ENCODE assay signal across 10 cellular contexts in genomic region chr3:50156991-50157493, GRCh38. TPM values are rescaled to one million over a fixed set of nuclear protein-coding genes. Genes with fewer than 3 reads are reported as not detected.
DNase-seq lines count a peak whose midpoint lies in the region; ATAC-seq, FAIRE-seq and TF ChIP-seq lines count a peak whose summit lies in the region.
"Had no signal": no experiment of that assay in that cellular context is flagged by ENCODE, and none has a peak within 500 bp of the region (broad histone marks: within the 10 kb centered on the region; RNA-seq: fewer than 3 reads in every experiment).

No MANE protein-coding gene starts in this region.

- no peaks in the 10 kb centered on the region for H3K9me3 Mint-ChIP-seq in endothelial cell (ENCODE audit: unreplicated experiment)

- H3K27me3 Mint-ChIP-seq in endothelial cell (ENCODE audit: unreplicated experiment): peaks cover 19% of the 10 kb centered on the region

- no peak for FAIRE-seq in HepG2 (lab: Jason Lieb, UNC)
- FAIRE-seq: islet of Langerhans had no signal

- H3K27ac Mint-ChIP-seq in endothelial cell (ENCODE audit: unreplicated experiment): no peak overlapping the region

- H3K36me3 ChIP-seq in HepG2 (replicated peaks in 1 of 2; ENCODE audit: control insufficient read depth in 1 of 2, insufficient read depth in 2 of 2, low read length in 2 of 2): peaks cover 0 to 13% of the 10 kb centered on the region in 2 experiments; a peak in 1 of 5 replicates
- no peaks in the 10 kb centered on the region for H3K36me3 ChIP-seq in right lobe of liver
- no peaks in the 10 kb centered on the region for H3K36me3 ChIP-seq in mucosa of rectum (ENCODE audit: control insufficient read depth in 2 of 2, insufficient read depth in 2 of 2, low read length in 2 of 2)
- H3K36me3 ChIP-seq in vagina: no peaks in the 10 kb centered on the region

- intact Hi-C loops in HepG2 (cut with micrococcal nuclease; ENCODE audit: unreplicated experiment) (no loop called here), right lobe of liver (cut with DNase I) (no loop called here), vagina (cut with DNase I) (no loop called here)

- H3K4me3 ChIP-seq in HepG2 (replicated peaks in 1 of 3; ENCODE audit: insufficient read depth in 1 of 3, low read depth in 2 of 3, low read length in 3 of 3) (peak overlapping the region in 2 of 3 experiments; percentile 67 to 81; a peak in 2 of 6 replicates), right lobe of liver (no peak overlapping the region), mucosa of rectum (ENCODE audit: low read length in 2 of 2) (peak overlapping the region; percentile 65 to 71), vagina (peak overlapping the region; percentile 62 to 88)

- no peak overlapping the region for H2AFZ ChIP-seq in HepG2 (ENCODE audit: low read length)

- H3K79me2 ChIP-seq in HepG2 (ENCODE audit: insufficient read depth, low read length): peaks cover 7% of the 10 kb centered on the region

- no peak for DNase-seq in HepG2 (ENCODE audit: low spot score)
- no peak for DNase-seq in right lobe of liver
- no peak for DNase-seq in endothelial cell (ENCODE audit: low spot score)
- no peak for DNase-seq in vagina (ENCODE audit: extremely low spot score in 2 of 2)
- no peak for DNase-seq in COR-L47 (lab: John Stamatoyannopoulos, UW)
- DNase-seq in activated CD4-positive, CD25-positive, alpha-beta regulatory T cell (lab: John Stamatoyannopoulos, UW): no peak
- DNase-seq: activated gamma-delta T cell had no signal

- H3K4me1 ChIP-seq in HepG2 (ENCODE audit: insufficient read depth, low read length) (peaks cover 58% of the 10 kb centered on the region), right lobe of liver (peaks cover 0 to 6% (median 0%) of the 10 kb centered on the region in 4 donors), mucosa of rectum (ENCODE audit: control insufficient read depth in 2 of 2, insufficient read depth in 2 of 2, low read length in 2 of 2) (peaks cover 32 to 44% of the 10 kb centered on the region in 2 donors), vagina (peaks cover 73% of the 10 kb centered on the region)

- peak overlapping the region; percentile 80 for H3K4me3 Mint-ChIP-seq in endothelial cell (ENCODE audit: unreplicated experiment)

- no peak for TF ChIP-seq RAD21 in HepG2 (CRISPR knock-in tag; IDR thresholded peaks at IDR 0.05)

- no peaks in the 10 kb centered on the region for H3K9me3 ChIP-seq in HepG2 (ENCODE audit: low read length)
- no peaks in the 10 kb centered on the region for H3K9me3 ChIP-seq in right lobe of liver
- no peaks in the 10 kb centered on the region for H3K9me3 ChIP-seq in mucosa of rectum (ENCODE audit: control insufficient read depth in 2 of 2, low read length in 2 of 2)
- no peaks in the 10 kb centered on the region for H3K9me3 ChIP-seq in vagina

- peaks cover 38% of the 10 kb centered on the region for H3K4me1 Mint-ChIP-seq in endothelial cell (ENCODE audit: unreplicated experiment)

- no peaks in the 10 kb centered on the region for H4K20me1 ChIP-seq in HepG2 (ENCODE audit: insufficient read depth, low read length)

- peaks cover 0 to 15% of the 10 kb centered on the region in 2 experiments; a peak in 2 of 5 replicates for H3K27me3 ChIP-seq in HepG2 (ENCODE audit: control insufficient read depth in 1 of 2, insufficient read depth in 2 of 2, low read length in 2 of 2)
- no peaks in the 10 kb centered on the region for H3K27me3 ChIP-seq in right lobe of liver
- H3K27me3 ChIP-seq in mucosa of rectum (ENCODE audit: control insufficient read depth in 2 of 2, insufficient read depth in 2 of 2, low read length in 2 of 2): peaks cover 0 to 5% of the 10 kb centered on the region in 2 donors
- H3K27me3 ChIP-seq in vagina: no peaks in the 10 kb centered on the region

- CTCF ChIA-PET in HepG2 (lab: Yijun Ruan, JAX; ENCODE audit: low intra/inter-chr PET ratio, low total read pairs): no interaction called here

- 81% methylated on average over 13 of the region's 13 CpGs for WGBS in HepG2 (ENCODE audit: low lambda C conversion rate)
- 40% methylated on average over 6 of the region's 13 CpGs for WGBS in right lobe of liver (ENCODE audit: insufficient coverage, low coverage, low lambda C conversion rate, missing lambda C conversion rate)

- H3K36me3 Mint-ChIP-seq in endothelial cell (ENCODE audit: low read depth, unreplicated experiment): peaks cover 3% of the 10 kb centered on the region

- TF ChIP-seq EP300 in HepG2 (IDR thresholded peaks at IDR 0.05; ENCODE audit: low read depth in 2 of 2, low read length in 2 of 2): no peak
- no peak for TF ChIP-seq EP300 in HepG2 (CRISPR knock-in tag; IDR thresholded peaks at IDR 0.05; ENCODE audit: borderline replicate concordance)

- in situ Hi-C loops in HepG2 (cut with HindIII; ENCODE audit: extremely low pct_ligation_motif_present, low pct_unique_long_range_greater_than_20kb): no loop called here

- peak overlapping the region; percentile 91 for H3K4me2 ChIP-seq in HepG2 (ENCODE audit: low read depth, low read length)

- H3K27ac ChIP-seq in HepG2 (ENCODE audit: extremely low read length, insufficient read depth, low read length): no peak overlapping the region
- H3K27ac ChIP-seq in right lobe of liver: no peak overlapping the region
- peak overlapping the region; percentile 63 to 65 for H3K27ac ChIP-seq in mucosa of rectum (ENCODE audit: low read depth in 2 of 2, low read length in 2 of 2)
- H3K27ac ChIP-seq in vagina: peak overlapping the region; percentile 86

- ATAC-seq in HepG2 (no peak), right lobe of liver (no peak), GM21526 (IDR thresholded peaks at IDR 0.05; ENCODE audit: low FRiP score, unreplicated experiment) (no peak)

- H3K9ac ChIP-seq in HepG2 (ENCODE audit: insufficient read depth, low read depth, low read length) (peak overlapping the region; percentile 71; the same call in 1 of the 2 replicates), mucosa of rectum (ENCODE audit: low read depth in 1 of 2, low read length in 2 of 2) (peak overlapping the region; percentile 73 to 79)

- TF ChIP-seq POLR2A in HepG2 (IDR thresholded peaks at IDR 0.05; ENCODE audit: insufficient read depth in 1 of 2, low read depth in 2 of 2, low read length in 2 of 2): no peak
- no peak for TF ChIP-seq POLR2A in right lobe of liver (IDR thresholded peaks at IDR 0.05)
- TF ChIP-seq POLR2A in vagina (IDR thresholded peaks at IDR 0.05): no peak

- POLR2A ChIA-PET in HepG2 (lab: Yijun Ruan, JAX): interaction anchor here (0.9 to 3.7 kb wide), 6 partner anchors 8 to 46 kb away, joined by 3 to 23 read pairs (median 4); no protein-coding TSS in a partner anchor

- no TSS peak for BruUV-seq in HepG2 (replicated peaks; lab: Mats Ljungman, UMichigan)

- TF ChIP-seq CTCF in HepG2 (CRISPR knock-in tag; IDR thresholded peaks at IDR 0.05): no peak
- TF ChIP-seq CTCF in right lobe of liver (IDR thresholded peaks at IDR 0.05): no peak
- no peak for TF ChIP-seq CTCF in endothelial cell (IDR thresholded peaks at IDR 0.05; ENCODE audit: unreplicated experiment)
- no peak for TF ChIP-seq CTCF in vagina (IDR thresholded peaks at IDR 0.05)

RNA-seq across cellular contexts. Expression of gene SEMA3F, which starts 1.9 kb away (rescaled TPM):
- total RNA-seq in HepG2 (2016; rRNA removed; fragmentation: Illumina TruSeq; extraction: Trizol): 3.6 and 7.6 TPM in 2 replicates
- 1.5 and 1.7 TPM in 2 replicates for total RNA-seq in HepG2 (2016; cell fraction: cytosol; rRNA removed; fragmentation: Illumina TruSeq; extraction: Trizol; ENCODE audit: low read depth)
- 3.6 and 8.8 TPM in 2 replicates for total RNA-seq in HepG2 (2016; cell fraction: insoluble cytoplasmic fraction; rRNA removed; fragmentation: Illumina TruSeq; extraction: Trizol)
- total RNA-seq in HepG2 (2016; cell fraction: membrane; rRNA removed; fragmentation: Illumina TruSeq; extraction: Trizol): 4.9 and 5.4 TPM in 2 replicates
- total RNA-seq in HepG2 (2016; cell fraction: nucleus; rRNA removed; fragmentation: Illumina TruSeq; extraction: Trizol): 8.8 and 9.1 TPM in 2 replicates
- 14.8 and 17.2 TPM in 2 replicates for polyA plus RNA-seq in HepG2 (2011; rRNA removed)
- polyA plus RNA-seq in HepG2 (2011; cell fraction: cytosol; rRNA removed): 13.5 and 13.7 TPM in 2 replicates
- polyA plus RNA-seq in HepG2 (2011; cell fraction: nucleus; rRNA removed): 22.1 and 33.2 TPM in 2 replicates
- 9.5 and 12.9 TPM in 2 replicates for polyA plus RNA-seq in HepG2 (2012)
- 2.0 and 2.5 TPM in 2 replicates for polyA plus RNA-seq in HepG2 (2016; cell fraction: cytosol; fragmentation: Illumina TruSeq; extraction: Trizol; ENCODE audit: low read depth)
- polyA plus RNA-seq in HepG2 (2016; cell fraction: insoluble cytoplasmic fraction; fragmentation: Illumina TruSeq; extraction: Trizol; ENCODE audit: low read depth): 6.6 and 7.1 TPM in 2 replicates
- 5.8 and 6.2 TPM in 2 replicates for polyA plus RNA-seq in HepG2 (2016; cell fraction: membrane; fragmentation: Illumina TruSeq; extraction: Trizol; ENCODE audit: low read depth)
- polyA plus RNA-seq in HepG2 (2016; cell fraction: nucleus; fragmentation: Illumina TruSeq; extraction: Trizol; ENCODE audit: insufficient read depth, low read depth): 22.2 and 24.9 TPM in 2 replicates
- 63.3 and 65.7 TPM in 2 replicates for polyA minus RNA-seq in HepG2 (2011; rRNA and poly(A)+ RNA removed; ENCODE audit: low replicate concordance)
- 14.4 and 15.7 TPM in 2 replicates for polyA minus RNA-seq in HepG2 (2011; cell fraction: cytosol; rRNA and poly(A)+ RNA removed)
- polyA minus RNA-seq in HepG2 (2011; cell fraction: nucleus; rRNA and poly(A)+ RNA removed): 7.2 and 9.3 TPM in 2 replicates
- 1 to 10 TPM; 1.2 to 5.9 (median 4.2) TPM for total RNA-seq in right lobe of liver
- 21.3 TPM for total RNA-seq in endothelial cell (ENCODE audit: unreplicated experiment)
- total RNA-seq in vagina: 78.1 TPM

RNA-seq across cellular contexts. Expression of gene GNAT1, which starts 34.4 kb away (rescaled TPM):
- 0.15 TPM in 1 of 2 replicates, not detected in the other for total RNA-seq in HepG2 (2016; rRNA removed; fragmentation: Illumina TruSeq; extraction: Trizol)
- total RNA-seq in HepG2 (2016; cell fraction: cytosol; rRNA removed; fragmentation: Illumina TruSeq; extraction: Trizol; ENCODE audit: low read depth): 1.8 and 2.0 TPM in 2 replicates
- 0.09 and 0.28 TPM in 2 replicates for total RNA-seq in HepG2 (2016; cell fraction: insoluble cytoplasmic fraction; rRNA removed; fragmentation: Illumina TruSeq; extraction: Trizol)
- total RNA-seq in HepG2 (2016; cell fraction: membrane; rRNA removed; fragmentation: Illumina TruSeq; extraction: Trizol): 0.87 and 1.1 TPM in 2 replicates
- total RNA-seq in HepG2 (2016; cell fraction: nucleus; rRNA removed; fragmentation: Illumina TruSeq; extraction: Trizol): 0.25 and 0.44 TPM in 2 replicates
- polyA plus RNA-seq in HepG2 (2011; rRNA removed): 0.03 TPM in 1 of 2 replicates, not detected in the other
- polyA plus RNA-seq in HepG2 (2011; cell fraction: cytosol; rRNA removed): not detected in 2 replicates
- polyA plus RNA-seq in HepG2 (2011; cell fraction: nucleus; rRNA removed): 0.14 and 0.33 TPM in 2 replicates
- 0.08 TPM in 1 of 2 replicates, not detected in the other for polyA plus RNA-seq in HepG2 (2012)
- not detected in 2 replicates for polyA plus RNA-seq in HepG2 (2016; cell fraction: cytosol; fragmentation: Illumina TruSeq; extraction: Trizol; ENCODE audit: low read depth)
- not detected in 2 replicates for polyA plus RNA-seq in HepG2 (2016; cell fraction: insoluble cytoplasmic fraction; fragmentation: Illumina TruSeq; extraction: Trizol; ENCODE audit: low read depth)
- not detected in 2 replicates for polyA plus RNA-seq in HepG2 (2016; cell fraction: membrane; fragmentation: Illumina TruSeq; extraction: Trizol; ENCODE audit: low read depth)
- polyA plus RNA-seq in HepG2 (2016; cell fraction: nucleus; fragmentation: Illumina TruSeq; extraction: Trizol; ENCODE audit: insufficient read depth, low read depth): 0.31 TPM in 1 of 2 replicates, not detected in the other
- 0.47 and 2.3 TPM in 2 replicates for polyA minus RNA-seq in HepG2 (2011; rRNA and poly(A)+ RNA removed; ENCODE audit: low replicate concordance)
- polyA minus RNA-seq in HepG2 (2011; cell fraction: cytosol; rRNA and poly(A)+ RNA removed): 0.26 TPM in 1 of 2 replicates, not detected in the other
- polyA minus RNA-seq in HepG2 (2011; cell fraction: nucleus; rRNA and poly(A)+ RNA removed): 1.2 and 1.5 TPM in 2 replicates
- total RNA-seq in right lobe of liver: under 1 TPM in 1 of 6 experiments, not detected in 5; 0.07 TPM
- 0.59 TPM for total RNA-seq in endothelial cell (ENCODE audit: unreplicated experiment)
- total RNA-seq in vagina: not detected

RNA-seq across cellular contexts. Expression of gene SLC38A3, which starts 48.0 kb away (rescaled TPM):
- total RNA-seq in HepG2 (2016; rRNA removed; fragmentation: Illumina TruSeq; extraction: Trizol) (14.3 and 29.8 TPM in 2 replicates), right lobe of liver (100 to 1,000 TPM in 4 of 6 experiments, 10 to 100 TPM in 2; 77.7 to 311 (median 190) TPM), endothelial cell (ENCODE audit: unreplicated experiment) (0.56 TPM), vagina (2.0 TPM)
- total RNA-seq in HepG2 (2016; cell fraction: cytosol; rRNA removed; fragmentation: Illumina TruSeq; extraction: Trizol; ENCODE audit: low read depth): 9.4 and 12.0 TPM in 2 replicates
- total RNA-seq in HepG2 (2016; cell fraction: insoluble cytoplasmic fraction; rRNA removed; fragmentation: Illumina TruSeq; extraction: Trizol): 14.3 and 31.3 TPM in 2 replicates
- 13.7 and 15.1 TPM in 2 replicates for total RNA-seq in HepG2 (2016; cell fraction: membrane; rRNA removed; fragmentation: Illumina TruSeq; extraction: Trizol)
- 51.2 and 60.9 TPM in 2 replicates for total RNA-seq in HepG2 (2016; cell fraction: nucleus; rRNA removed; fragmentation: Illumina TruSeq; extraction: Trizol)
- 164 and 247 TPM in 2 replicates for polyA plus RNA-seq in HepG2 (2011; rRNA removed)
- polyA plus RNA-seq in HepG2 (2011; cell fraction: cytosol; rRNA removed): 69.6 and 77.8 TPM in 2 replicates
- 645 and 755 TPM in 2 replicates for polyA plus RNA-seq in HepG2 (2011; cell fraction: nucleus; rRNA removed)
- 101 and 126 TPM in 2 replicates for polyA plus RNA-seq in HepG2 (2012)
- polyA plus RNA-seq in HepG2 (2016; cell fraction: cytosol; fragmentation: Illumina TruSeq; extraction: Trizol; ENCODE audit: low read depth): 7.3 and 7.5 TPM in 2 replicates
- polyA plus RNA-seq in HepG2 (2016; cell fraction: insoluble cytoplasmic fraction; fragmentation: Illumina TruSeq; extraction: Trizol; ENCODE audit: low read depth): 17.2 and 22.9 TPM in 2 replicates
- polyA plus RNA-seq in HepG2 (2016; cell fraction: membrane; fragmentation: Illumina TruSeq; extraction: Trizol; ENCODE audit: low read depth): 12.8 and 13.7 TPM in 2 replicates
- 146 and 148 TPM in 2 replicates for polyA plus RNA-seq in HepG2 (2016; cell fraction: nucleus; fragmentation: Illumina TruSeq; extraction: Trizol; ENCODE audit: insufficient read depth, low read depth)
- 0.14 and 257 TPM in 2 replicates for polyA minus RNA-seq in HepG2 (2011; rRNA and poly(A)+ RNA removed; ENCODE audit: low replicate concordance)
- 61.1 and 83.0 TPM in 2 replicates for polyA minus RNA-seq in HepG2 (2011; cell fraction: cytosol; rRNA and poly(A)+ RNA removed)
- polyA minus RNA-seq in HepG2 (2011; cell fraction: nucleus; rRNA and poly(A)+ RNA removed): 113 and 140 TPM in 2 replicates

Comparison
In these comparisons a context has a peak if more than half of its experiments do, and no peak if none do; other contexts are left out.
1. H3K4me3 ChIP-seq: peak in HepG2 (2 of 3), mucosa of rectum (2 of 2) and vagina (2 of 2); none in right lobe of liver (0 of 3).
2. H3K27ac ChIP-seq: peak in mucosa of rectum (2 of 2) and vagina (single experiment); none in HepG2 (single experiment) and right lobe of liver (0 of 3).